In the genomic region with DNA sequence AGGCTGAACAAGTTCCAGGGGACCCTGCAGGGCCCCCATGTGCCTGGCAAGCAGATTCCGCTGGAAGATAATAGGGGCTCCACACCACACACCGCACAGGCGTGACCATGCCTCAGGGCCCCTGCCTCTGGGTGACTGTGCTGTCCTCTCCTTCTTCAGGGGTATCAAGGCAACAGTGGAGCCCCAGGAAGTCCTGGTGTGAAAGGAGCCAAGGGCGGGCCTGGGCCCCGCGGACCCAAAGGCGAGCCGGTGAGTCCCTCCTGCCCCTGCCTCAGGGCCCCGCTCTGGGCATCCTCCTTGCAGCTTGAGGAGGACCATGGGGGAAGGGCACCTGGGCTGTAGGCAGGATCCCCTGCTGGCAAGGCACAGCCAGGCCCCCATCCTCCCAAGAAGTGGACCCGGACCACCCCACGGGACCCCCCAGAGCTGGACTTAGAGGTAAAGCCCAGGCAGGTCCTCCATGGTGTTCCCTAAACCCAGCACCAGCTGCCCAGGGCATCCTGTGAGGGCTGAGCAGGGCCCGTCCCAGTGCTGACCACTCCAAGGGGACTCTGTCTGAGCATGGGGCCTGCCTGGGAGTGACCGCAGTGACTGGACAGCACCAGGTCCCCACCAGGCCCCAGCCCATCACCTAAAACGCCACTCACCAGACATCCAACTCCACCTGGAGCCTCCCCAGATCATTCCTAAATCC, we compare ENCODE assay signal across 14 cellular contexts. TPM values are rescaled to one million over a fixed set of nuclear protein-coding genes. Genes with fewer than 3 reads are reported as not detected.
DNase-seq lines count a peak whose midpoint lies in the region; ATAC-seq and TF ChIP-seq lines count a peak whose summit lies in the region.
"Had no signal": no experiment of that assay in that cellular context is flagged by ENCODE, and none has a peak within 500 bp of the region (broad histone marks: within the 10 kb centered on the region; RNA-seq: fewer than 3 reads in every experiment).

No MANE protein-coding gene starts in this region.

- no peak for ATAC-seq in activated CD4-positive, alpha-beta T cell treated with anti-CD3 and anti-CD28 coated beads for 36 hours
- ATAC-seq in RWPE2 (ENCODE audit: low read depth) (no peak), GM18502 (IDR thresholded peaks at IDR 0.05; ENCODE audit: poor library complexity, unreplicated experiment) (no peak)
- no peak for ATAC-seq in activated CD8-positive, alpha-beta T cell treated with anti-CD3 and anti-CD28 coated beads, Interleukin-2, amount 10 ng/mL, durations not matched to agents 7 days and 5 days

- peaks cover 3% of the 10 kb centered on the region for H3K4me1 ChIP-seq in RWPE2 (ENCODE audit: insufficient read depth, poor library complexity, severe bottlenecking)
- H3K4me1 ChIP-seq in rectal smooth muscle tissue (ENCODE audit: control insufficient read depth, insufficient read depth, low read length) = no peaks in the 10 kb centered on the region

- intact Hi-C loops in activated CD4-positive, alpha-beta T cell treated with anti-CD3 and anti-CD28 coated beads for 36 hours (cut with DNase I, micrococcal nuclease) = no loop called here

- H3K36me3 ChIP-seq in RWPE2 (ENCODE audit: low read depth) (no peaks in the 10 kb centered on the region), rectal smooth muscle tissue (ENCODE audit: control insufficient read depth, insufficient read depth, low read length) (peaks cover 54% of the 10 kb centered on the region)

- peak; percentile 1 for DNase-seq in activated CD4-positive, alpha-beta T cell treated with anti-CD3 and anti-CD28 coated beads for 36 hours
- no peak for DNase-seq in activated CD4-positive, alpha-beta T cell treated with anti-CD3 and anti-CD28 coated beads for 1 hour
- DNase-seq in RWPE2 (ENCODE audit: low spot score) = peak; percentile 56
- peak; percentile 20 for DNase-seq in iPS-NIHi11 (ENCODE audit: low spot score)
- DNase-seq in globus pallidus (ENCODE audit: low spot score) = no peak
- DNase-seq in activated CD8-positive, alpha-beta T cell treated with anti-CD3 and anti-CD28 coated beads, Interleukin-2, amount 10 ng/mL, durations not matched to agents 7 days and 5 days = no peak
- DNase-seq: anterior cingulate cortex, NCI-H1436, NCI-H69 had no signal

- TF ChIP-seq CTCF in RWPE2 (IDR thresholded peaks at IDR 0.05; ENCODE audit: poor library complexity, severe bottlenecking) = no peak

- CTCF ChIA-PET in activated CD4-positive, alpha-beta T cell treated with anti-CD3 and anti-CD28 coated beads for 36 hours (lab: Charles Lee) = no interaction called here
- CTCF ChIA-PET in activated CD8-positive, alpha-beta T cell treated with anti-CD3 and anti-CD28 coated beads, Interleukin-2, amount 10 ng/mL, durations not matched to agents 7 days and 5 days (lab: Charles Lee) = no interaction called here

- no peak overlapping the region for H3K9ac ChIP-seq in rectal smooth muscle tissue (ENCODE audit: low read length)

- POLR2A ChIA-PET in activated CD4-positive, alpha-beta T cell treated with anti-CD3 and anti-CD28 coated beads for 36 hours (lab: Charles Lee) = no interaction called here
- POLR2A ChIA-PET in activated CD8-positive, alpha-beta T cell treated with anti-CD3 and anti-CD28 coated beads, Interleukin-2, amount 10 ng/mL, durations not matched to agents 7 days and 5 days (lab: Charles Lee) = no interaction called here

- no peak overlapping the region for H3K4me3 ChIP-seq in RWPE2 (ENCODE audit: severe bottlenecking)
- no peak overlapping the region for H3K4me3 ChIP-seq in rectal smooth muscle tissue (ENCODE audit: low read length)
- H3K4me3 ChIP-seq: skin epidermis had no signal

- H3K27ac ChIP-seq in RWPE2 (ENCODE audit: poor library complexity, severe bottlenecking) (no peak overlapping the region), rectal smooth muscle tissue (ENCODE audit: low read depth, low read length) (peak overlapping the region; percentile 51)
- H3K27ac ChIP-seq: RWPE1 had no signal

- H3K9me3 ChIP-seq in RWPE2 (ENCODE audit: severe bottlenecking) = peaks cover 4% of the 10 kb centered on the region

- peaks cover 1% of the 10 kb centered on the region for H3K36me3 Mint-ChIP-seq in activated CD4-positive, alpha-beta T cell treated with anti-CD3 and anti-CD28 coated beads for 36 hours (ENCODE audit: low read depth)
- H3K36me3 Mint-ChIP-seq in activated CD8-positive, alpha-beta T cell treated with anti-CD3 and anti-CD28 coated beads, Interleukin-2, amount 10 ng/mL, durations not matched to agents 7 days and 5 days (ENCODE audit: low read depth) = no peaks in the 10 kb centered on the region

- H3K27me3 Mint-ChIP-seq in activated CD4-positive, alpha-beta T cell treated with anti-CD3 and anti-CD28 coated beads for 36 hours = no peaks in the 10 kb centered on the region
- no peaks in the 10 kb centered on the region for H3K27me3 Mint-ChIP-seq in activated CD8-positive, alpha-beta T cell treated with anti-CD3 and anti-CD28 coated beads, Interleukin-2, amount 10 ng/mL, durations not matched to agents 7 days and 5 days (ENCODE audit: low read depth)

- H3K27me3 ChIP-seq in RWPE2 (ENCODE audit: insufficient read depth, poor library complexity, severe bottlenecking) (no peaks in the 10 kb centered on the region), rectal smooth muscle tissue (ENCODE audit: control insufficient read depth, insufficient read depth, low read length) (no peaks in the 10 kb centered on the region)

- H3K27ac Mint-ChIP-seq in activated CD4-positive, alpha-beta T cell treated with anti-CD3 and anti-CD28 coated beads for 36 hours = no peak overlapping the region
- no peak overlapping the region for H3K27ac Mint-ChIP-seq in activated CD8-positive, alpha-beta T cell treated with anti-CD3 and anti-CD28 coated beads, Interleukin-2, amount 10 ng/mL, durations not matched to agents 7 days and 5 days

- no peak overlapping the region for H3K4me3 Mint-ChIP-seq in activated CD4-positive, alpha-beta T cell treated with anti-CD3 and anti-CD28 coated beads for 36 hours
- H3K4me3 Mint-ChIP-seq in activated CD8-positive, alpha-beta T cell treated with anti-CD3 and anti-CD28 coated beads, Interleukin-2, amount 10 ng/mL, durations not matched to agents 7 days and 5 days = no peak overlapping the region

- H3K9me3 Mint-ChIP-seq in activated CD4-positive, alpha-beta T cell treated with anti-CD3 and anti-CD28 coated beads for 36 hours (ENCODE audit: low read depth) = no peaks in the 10 kb centered on the region
- H3K9me3 Mint-ChIP-seq in activated CD8-positive, alpha-beta T cell treated with anti-CD3 and anti-CD28 coated beads, Interleukin-2, amount 10 ng/mL, durations not matched to agents 7 days and 5 days (ENCODE audit: insufficient read depth) = peaks cover 3% of the 10 kb centered on the region

- H3K4me1 Mint-ChIP-seq in activated CD4-positive, alpha-beta T cell treated with anti-CD3 and anti-CD28 coated beads for 36 hours = no peaks in the 10 kb centered on the region
- H3K4me1 Mint-ChIP-seq in activated CD8-positive, alpha-beta T cell treated with anti-CD3 and anti-CD28 coated beads, Interleukin-2, amount 10 ng/mL, durations not matched to agents 7 days and 5 days (ENCODE audit: low read depth) = no peaks in the 10 kb centered on the region

RNA-seq across cellular contexts. Expression of gene COL6A2, which starts 21.1 kb away (rescaled TPM):
- total RNA-seq in activated CD4-positive, alpha-beta T cell treated with anti-CD3 and anti-CD28 coated beads for 36 hours = 1 to 10 TPM; 3.3 to 3.4 TPM
- total RNA-seq in activated CD8-positive, alpha-beta T cell treated with anti-CD3 and anti-CD28 coated beads, Interleukin-2, amount 10 ng/mL, durations not matched to agents 7 days and 5 days = 1 to 10 TPM; 6.0 to 7.2 TPM

RNA-seq across cellular contexts. Expression of gene FTCD, which starts 36.4 kb away (rescaled TPM):
- total RNA-seq in activated CD4-positive, alpha-beta T cell treated with anti-CD3 and anti-CD28 coated beads for 36 hours = under 1 TPM; 0.16 to 0.23 TPM
- total RNA-seq in activated CD8-positive, alpha-beta T cell treated with anti-CD3 and anti-CD28 coated beads, Interleukin-2, amount 10 ng/mL, durations not matched to agents 7 days and 5 days = under 1 TPM; 0.37 to 0.50 TPM
- total RNA-seq: dermis microvascular lymphatic vessel endothelial cell had no signal

Comparison
In these comparisons a context has a peak if more than half of its experiments do, and no peak if none do; other contexts are left out.
1. DNase-seq: peak in activated CD4-positive, alpha-beta T cell treated with anti-CD3 and anti-CD28 coated beads for 36 hours (single experiment), RWPE2 (single experiment) and iPS-NIHi11 (single experiment); none in activated CD4-positive, alpha-beta T cell treated with anti-CD3 and anti-CD28 coated beads for 1 hour (single experiment), globus pallidus (single experiment) and activated CD8-positive, alpha-beta T cell treated with anti-CD3 and anti-CD28 coated beads, Interleukin-2, amount 10 ng/mL, durations not matched to agents 7 days and 5 days (single experiment).